In the genomic region with DNA sequence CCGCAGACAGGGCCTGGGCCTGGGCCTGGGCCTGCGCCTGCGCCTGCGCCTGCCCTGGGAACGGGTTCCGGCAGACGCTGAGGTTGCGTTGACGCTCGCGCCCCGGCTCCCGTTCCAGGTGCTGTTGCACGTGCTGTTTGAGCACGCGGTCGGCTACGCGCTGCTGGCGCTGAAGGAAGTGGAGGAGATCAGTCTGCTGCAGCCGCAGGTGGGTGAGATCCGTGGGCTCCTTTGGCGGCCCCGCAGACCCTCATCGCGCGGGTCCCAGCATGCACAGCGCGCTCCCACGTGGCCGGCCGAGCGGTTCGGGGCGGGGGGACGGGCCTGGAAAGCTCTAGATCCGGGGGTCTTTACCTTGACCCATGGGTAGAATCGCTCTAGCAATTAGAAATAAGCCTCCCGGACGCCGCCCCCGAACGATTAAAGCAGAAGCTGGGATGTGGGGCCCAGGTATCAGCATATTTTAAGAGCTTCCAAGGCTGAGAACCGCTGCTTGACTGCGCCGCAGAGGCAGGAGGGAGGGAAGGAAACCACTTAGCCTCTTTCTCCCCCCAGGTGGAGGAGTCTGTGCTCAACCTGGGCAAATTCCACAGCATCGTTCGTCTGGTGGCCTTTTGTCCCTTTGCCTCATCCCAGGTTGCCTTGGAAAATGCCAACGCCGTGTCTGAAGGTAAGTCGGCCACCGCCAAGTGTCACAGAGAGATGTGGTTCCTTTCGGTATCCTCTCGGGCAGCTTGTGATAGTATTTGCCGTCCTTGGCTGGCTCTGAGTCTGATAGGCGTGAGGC, we compare ENCODE assay signal across 1 cellular context.
A peak's percentile ranks its signal among the peaks of the same experiment; 100 is the strongest.
TF ChIP-seq lines count a peak whose summit lies in the region.

No MANE protein-coding gene starts in this region.

TF ChIP-seq in HEK293, 187 proteins besides CTCF, POLR2A, EP300 and RAD21 (continued from another document):
- TF ChIP-seq ZNF513 (tag by site-specific recombination; IDR thresholded peaks at IDR 0.05): no peak
- no peak for TF ChIP-seq ZNF791 (tag by site-specific recombination; IDR thresholded peaks at IDR 0.05)
- no peak for TF ChIP-seq ZNF416 (tag by site-specific recombination; IDR thresholded peaks at IDR 0.05)
- TF ChIP-seq ZEB2 (tag by site-specific recombination; IDR thresholded peaks at IDR 0.05): no peak
- TF ChIP-seq ZNF157 (tag by site-specific recombination; IDR thresholded peaks at IDR 0.05): no peak
- TF ChIP-seq KLF9 (tag by site-specific recombination; IDR thresholded peaks at IDR 0.05; ENCODE audit: low read depth): 0 out of 2 replicates have a peak, but pooled peaks have one; percentile 11
- TF ChIP-seq ZSCAN30 (tag by site-specific recombination; IDR thresholded peaks at IDR 0.05): no peak
- TF ChIP-seq HOXD13 (CRISPR knock-in tag; IDR thresholded peaks at IDR 0.05; ENCODE audit: borderline replicate concordance): no peak
- TF ChIP-seq ZNF302 (tag by site-specific recombination; IDR thresholded peaks at IDR 0.05; ENCODE audit: low read depth): no peak
- TF ChIP-seq, protein P1, sequence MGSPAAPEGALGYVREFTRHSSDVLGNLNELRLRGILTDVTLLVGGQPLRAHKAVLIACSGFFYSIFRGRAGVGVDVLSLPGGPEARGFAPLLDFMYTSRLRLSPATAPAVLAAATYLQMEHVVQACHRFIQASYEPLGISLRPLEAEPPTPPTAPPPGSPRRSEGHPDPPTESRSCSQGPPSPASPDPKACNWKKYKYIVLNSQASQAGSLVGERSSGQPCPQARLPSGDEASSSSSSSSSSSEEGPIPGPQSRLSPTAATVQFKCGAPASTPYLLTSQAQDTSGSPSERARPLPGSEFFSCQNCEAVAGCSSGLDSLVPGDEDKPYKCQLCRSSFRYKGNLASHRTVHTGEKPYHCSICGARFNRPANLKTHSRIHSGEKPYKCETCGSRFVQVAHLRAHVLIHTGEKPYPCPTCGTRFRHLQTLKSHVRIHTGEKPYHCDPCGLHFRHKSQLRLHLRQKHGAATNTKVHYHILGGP (tag by site-specific recombination; IDR thresholded peaks at IDR 0.05): no peak
- TF ChIP-seq, protein P2, sequence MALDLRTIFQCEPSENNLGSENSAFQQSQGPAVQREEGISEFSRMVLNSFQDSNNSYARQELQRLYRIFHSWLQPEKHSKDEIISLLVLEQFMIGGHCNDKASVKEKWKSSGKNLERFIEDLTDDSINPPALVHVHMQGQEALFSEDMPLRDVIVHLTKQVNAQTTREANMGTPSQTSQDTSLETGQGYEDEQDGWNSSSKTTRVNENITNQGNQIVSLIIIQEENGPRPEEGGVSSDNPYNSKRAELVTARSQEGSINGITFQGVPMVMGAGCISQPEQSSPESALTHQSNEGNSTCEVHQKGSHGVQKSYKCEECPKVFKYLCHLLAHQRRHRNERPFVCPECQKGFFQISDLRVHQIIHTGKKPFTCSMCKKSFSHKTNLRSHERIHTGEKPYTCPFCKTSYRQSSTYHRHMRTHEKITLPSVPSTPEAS (tag by site-specific recombination; IDR thresholded peaks at IDR 0.05): no peak
- TF ChIP-seq SCRT1 (tag by site-specific recombination; IDR thresholded peaks at IDR 0.05; ENCODE audit: borderline replicate concordance): 0 out of 2 replicates have a peak, but pooled peaks have one; percentile 11
- peak; percentile 37; the same call in 1 of the 2 replicates for TF ChIP-seq ZBTB20 (tag by site-specific recombination; IDR thresholded peaks at IDR 0.05)
- TF ChIP-seq, protein P3, sequence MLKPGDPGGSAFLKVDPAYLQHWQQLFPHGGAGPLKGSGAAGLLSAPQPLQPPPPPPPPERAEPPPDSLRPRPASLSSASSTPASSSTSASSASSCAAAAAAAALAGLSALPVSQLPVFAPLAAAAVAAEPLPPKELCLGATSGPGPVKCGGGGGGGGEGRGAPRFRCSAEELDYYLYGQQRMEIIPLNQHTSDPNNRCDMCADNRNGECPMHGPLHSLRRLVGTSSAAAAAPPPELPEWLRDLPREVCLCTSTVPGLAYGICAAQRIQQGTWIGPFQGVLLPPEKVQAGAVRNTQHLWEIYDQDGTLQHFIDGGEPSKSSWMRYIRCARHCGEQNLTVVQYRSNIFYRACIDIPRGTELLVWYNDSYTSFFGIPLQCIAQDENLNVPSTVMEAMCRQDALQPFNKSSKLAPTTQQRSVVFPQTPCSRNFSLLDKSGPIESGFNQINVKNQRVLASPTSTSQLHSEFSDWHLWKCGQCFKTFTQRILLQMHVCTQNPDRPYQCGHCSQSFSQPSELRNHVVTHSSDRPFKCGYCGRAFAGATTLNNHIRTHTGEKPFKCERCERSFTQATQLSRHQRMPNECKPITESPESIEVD (tag by site-specific recombination; IDR thresholded peaks at IDR 0.05): no peak
- no peak for TF ChIP-seq ZNF280D (tag by site-specific recombination; IDR thresholded peaks at IDR 0.05)
- TF ChIP-seq, protein P4, sequence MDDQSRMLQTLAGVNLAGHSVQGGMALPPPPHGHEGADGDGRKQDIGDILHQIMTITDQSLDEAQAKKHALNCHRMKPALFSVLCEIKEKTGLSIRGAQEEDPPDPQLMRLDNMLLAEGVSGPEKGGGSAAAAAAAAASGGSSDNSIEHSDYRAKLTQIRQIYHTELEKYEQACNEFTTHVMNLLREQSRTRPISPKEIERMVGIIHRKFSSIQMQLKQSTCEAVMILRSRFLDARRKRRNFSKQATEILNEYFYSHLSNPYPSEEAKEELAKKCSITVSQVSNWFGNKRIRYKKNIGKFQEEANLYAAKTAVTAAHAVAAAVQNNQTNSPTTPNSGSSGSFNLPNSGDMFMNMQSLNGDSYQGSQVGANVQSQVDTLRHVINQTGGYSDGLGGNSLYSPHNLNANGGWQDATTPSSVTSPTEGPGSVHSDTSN (CRISPR knock-in tag; IDR thresholded peaks at IDR 0.05): peak; percentile 60; the same call in 1 of the 2 replicates
- 0 out of 2 replicates have a peak, but pooled peaks have one; percentile 11 for TF ChIP-seq ZBTB7A (tag by site-specific recombination; IDR thresholded peaks at IDR 0.05; ENCODE audit: low read depth)
- TF ChIP-seq ZNF837 (tag by site-specific recombination; IDR thresholded peaks at IDR 0.05): no peak
